In genomic region chr2:203572316-203572715, GRCh38 we compare ENCODE assay signal across 35 cellular contexts.
"Had no signal": no experiment of that assay in that cellular context is flagged by ENCODE, and none has a peak within 500 bp of the region (broad histone marks: within the 10 kb centered on the region; RNA-seq: fewer than 3 reads in every experiment).

No MANE protein-coding gene starts in this region.

- H3K27ac ChIP-seq: KMS-11 had no signal

- H3K36me3 ChIP-seq: MG63 had no signal

- H3K9ac ChIP-seq: KMS-11 had no signal

- H3K9me3 ChIP-seq: MG63 had no signal

- DNase-seq: Karpas-422, Kasumi-1, KG1, MG63, MM.1S, MV-4-11, NCI-H1048, NCI-H1092, NCI-H1092 treated with DMSO at 0.1 percent for 48 hours, NCI-H1105, NCI-H1105 treated with DMSO at 0.1 percent for 48 hours, NCI-H1417, NCI-H1417 treated with DMSO at 0.1 percent for 48 hours, NCI-H1436, NCI-H1436 treated with DMSO at 0.1 percent for 48 hours, NCI-H146, NCI-H1694, NCI-H1694 treated with DMSO at 0.1 percent for 48 hours, NCI-H187, NCI-H187 treated with DMSO at 0.1 percent for 48 hours, NCI-H1930, NCI-H2029, NCI-H2029 treated with DMSO at 0.1 percent for 48 hours, NCI-H2081, NCI-H2081 treated with DMSO at 0.1 percent for 48 hours, NCI-H2107, NCI-H2171, NCI-H2171 treated with DMSO at 0.1 percent for 48 hours, NCI-H2227 treated with DMSO at 0.1 percent for 48 hours, NCI-H226, NCI-H345, NCI-H446, NCI-H446 treated with DMSO at 0.1 percent for 48 hours, NCI-H510A had no signal

- H3K4me3 ChIP-seq: MG63 had no signal

- H3K4me2 ChIP-seq: KMS-11 had no signal

- H3K27me3 ChIP-seq: MG63 had no signal
